Comparison of ENCODE assay signal across 29 cellular contexts in genomic region chr15:88693191-88693590, GRCh38. TPM values are rescaled to one million over a fixed set of nuclear protein-coding genes. Genes with fewer than 3 reads are reported as not detected.
"Had no signal": no experiment of that assay in that cellular context is flagged by ENCODE, and none has a peak within 500 bp of the region (broad histone marks: within the 10 kb centered on the region; RNA-seq: fewer than 3 reads in every experiment).

No MANE protein-coding gene starts in this region.

- H3K36me3 ChIP-seq: ovary, right lobe of liver, sigmoid colon, stomach, thoracic aorta, thyroid gland, tibial nerve, upper lobe of left lung had no signal

- H3K27ac ChIP-seq: ovary, parathyroid adenoma, psoas muscle, right lobe of liver, sigmoid colon, stomach, thoracic aorta, thyroid gland, tibial nerve, upper lobe of left lung had no signal

- H2AFZ ChIP-seq: parathyroid adenoma had no signal

- H3K79me2 ChIP-seq: parathyroid adenoma had no signal

- H3K9me3 ChIP-seq: ovary, psoas muscle, right lobe of liver, sigmoid colon, thoracic aorta, thyroid gland, tibial nerve, upper lobe of left lung had no signal

- H3K27ac Mint-ChIP-seq: naive thymus-derived CD8-positive, alpha-beta T cell; natural killer cell treated with Interleukin-12 subunit alpha and Interleukin-12 subunit beta and Interleukin-15 and Interleukin-18, amount 100 ng/mL, for 72 hours; nephron progenitor cell; progenitor cell of endocrine pancreas; stimulated activated naive B cell treated with anti-CD40 and anti-IgM and Interleukin-4, amounts not matched to agents 10 μg/mL and 1 μg/mL and 100 μg/mL, for 72 hours; stimulated activated naive CD8-positive, alpha-beta T cell treated with anti-CD3 and anti-CD28 coated beads, Interleukin-15, Interleukin-2, amounts not matched to agents 100 ng/mL and 50 ng/mL, for 24 hours had no signal

- H3K4me1 ChIP-seq: parathyroid adenoma, psoas muscle, right lobe of liver, thyroid gland, tibial nerve, upper lobe of left lung had no signal

- ATAC-seq: naive thymus-derived CD8-positive, alpha-beta T cell; natural killer cell treated with Interleukin-12 subunit alpha and Interleukin-12 subunit beta and Interleukin-15 and Interleukin-18, amount 100 ng/mL, for 72 hours; psoas muscle; right cardiac atrium; right lobe of liver; stimulated activated naive B cell treated with anti-CD40 and anti-IgM and Interleukin-4, amounts not matched to agents 10 μg/mL and 1 μg/mL and 100 μg/mL, for 72 hours had no signal

- H3K4me3 ChIP-seq: ovary, psoas muscle, right lobe of liver, sigmoid colon, stomach, thoracic aorta, thyroid gland, tibial nerve, upper lobe of left lung had no signal

- H3K27me3 ChIP-seq: ovary, right lobe of liver, sigmoid colon, thyroid gland, upper lobe of left lung had no signal

- H3K9ac ChIP-seq: parathyroid adenoma had no signal

- H3K4me1 Mint-ChIP-seq: naive B cell; stimulated activated naive B cell treated with anti-CD40 and anti-IgM and Interleukin-4, amounts not matched to agents 10 μg/mL and 1 μg/mL and 100 μg/mL, for 72 hours had no signal

- H3K4me3 Mint-ChIP-seq: naive thymus-derived CD8-positive, alpha-beta T cell; natural killer cell treated with Interleukin-12 subunit alpha and Interleukin-12 subunit beta and Interleukin-15 and Interleukin-18, amount 100 ng/mL, for 72 hours; nephron progenitor cell; neural crest cell; stimulated activated naive B cell treated with anti-CD40 and anti-IgM and Interleukin-4, amounts not matched to agents 10 μg/mL and 1 μg/mL and 100 μg/mL, for 72 hours; stimulated activated naive CD8-positive, alpha-beta T cell treated with anti-CD3 and anti-CD28 coated beads, Interleukin-15, Interleukin-2, amounts not matched to agents 100 ng/mL and 50 ng/mL, for 24 hours had no signal

- H3K36me3 Mint-ChIP-seq: natural killer cell treated with Interleukin-12 subunit alpha and Interleukin-12 subunit beta and Interleukin-15 and Interleukin-18, amount 100 ng/mL, for 72 hours had no signal

- H3K9me3 Mint-ChIP-seq: natural killer cell treated with Interleukin-12 subunit alpha and Interleukin-12 subunit beta and Interleukin-15 and Interleukin-18, amount 100 ng/mL, for 72 hours had no signal

- DNase-seq: naive B cell; naive thymus-derived CD8-positive, alpha-beta T cell; nephron progenitor cell; occipital lobe; ovary; posterior cingulate gyrus; psoas muscle; right cardiac atrium; right lobe of liver; sigmoid colon; small intestine; stimulated activated CD4-positive, alpha-beta T cell treated with anti-CD3 and anti-CD28 coated beads, Interleukin-15, amount 100 ng/mL, for 24 hours; stimulated activated CD4-positive, alpha-beta T cell treated with anti-CD3 and anti-CD28 coated beads, Interleukin-2, amount 100 ng/mL, for 24 hours; stimulated activated CD4-positive, alpha-beta T cell treated with anti-CD3 and anti-CD28 coated beads, Interleukin-2, amount 100 ng/mL, for 48 hours; stimulated activated CD4-positive, alpha-beta T cell treated with anti-CD3 and anti-CD28 coated beads, Interleukin-4, amount 100 ng/mL, for 24 hours; stimulated activated naive B cell treated with anti-CD40 and anti-IgM and Interleukin-4, amounts not matched to agents 10 μg/mL and 1 μg/mL and 100 μg/mL, for 72 hours; stimulated activated naive CD4-positive, alpha-beta T cell treated with Interleukin-2 at 50 U/mL for 16 hours; stomach; thyroid gland; trophoblast cell; upper lobe of left lung had no signal

RNA-seq across cellular contexts. Expression of gene ISG20, which starts 54.4 kb away (rescaled TPM):
- total RNA-seq: occipital lobe, temporal lobe had no signal
